ENCODE assay signal across 1 cellular context in genomic region chr22:39230261-39231196, GRCh38.
TF ChIP-seq lines count a peak whose summit lies in the region.

No MANE protein-coding gene starts in this region.

TF ChIP-seq in HepG2, 621 proteins besides CTCF, POLR2A, EP300 and RAD21 (continued from another document and continues in another):
- peak; percentile 94 for TF ChIP-seq ZNF687 (CRISPR knock-in tag; IDR thresholded peaks at IDR 0.05)
- peak; percentile 91 for TF ChIP-seq NCOA2 (CRISPR knock-in tag; IDR thresholded peaks at IDR 0.05)
- peak; percentile 97 for TF ChIP-seq PHF21A (CRISPR knock-in tag; IDR thresholded peaks at IDR 0.05)
- no peak for TF ChIP-seq PHF20 (CRISPR knock-in tag; IDR thresholded peaks at IDR 0.05)
- peak; percentile 68; the same call in 1 of the 2 replicates for TF ChIP-seq FOXC1 (CRISPR knock-in tag; IDR thresholded peaks at IDR 0.05; ENCODE audit: borderline replicate concordance)
- TF ChIP-seq JUND (CRISPR knock-in tag; IDR thresholded peaks at IDR 0.05): no peak
- no peak for TF ChIP-seq ZFAT (CRISPR knock-in tag; conservative IDR thresholded peaks at IDR 0.05)
- peak; percentile 36; the same call in 1 of the 2 replicates for TF ChIP-seq ZNF292 (CRISPR knock-in tag; IDR thresholded peaks at IDR 0.05; ENCODE audit: borderline replicate concordance, low read depth)
- TF ChIP-seq ZNF496 (CRISPR knock-in tag; IDR thresholded peaks at IDR 0.05; ENCODE audit: insufficient replicate concordance): no peak
- peak; percentile 95 for TF ChIP-seq TARDBP (CRISPR knock-in tag; IDR thresholded peaks at IDR 0.05)
- 0 out of 2 replicates have a peak, but pooled peaks have one; percentile 50 for TF ChIP-seq ZNF136 (CRISPR knock-in tag; IDR thresholded peaks at IDR 0.05; ENCODE audit: low read depth)
- no peak for TF ChIP-seq SP140L (CRISPR knock-in tag; IDR thresholded peaks at IDR 0.05; ENCODE audit: borderline replicate concordance)
- peak; percentile 99 for TF ChIP-seq RXRB (CRISPR knock-in tag; IDR thresholded peaks at IDR 0.05; ENCODE audit: borderline replicate concordance)
- peak; percentile 81 for TF ChIP-seq HDAC2 (CRISPR knock-in tag; IDR thresholded peaks at IDR 0.05)
- peak; percentile 92; the same call in 1 of the 2 replicates for TF ChIP-seq THRA (CRISPR knock-in tag; IDR thresholded peaks at IDR 0.05; ENCODE audit: borderline replicate concordance)
- TF ChIP-seq ETV5 (CRISPR knock-in tag; IDR thresholded peaks at IDR 0.05; ENCODE audit: borderline replicate concordance): peak; percentile 92
- peak; percentile 84 for TF ChIP-seq ZNF761 (CRISPR knock-in tag; conservative IDR thresholded peaks at IDR 0.05)
- TF ChIP-seq TEAD3 (CRISPR knock-in tag; optimal IDR thresholded peaks at IDR 0.05; ENCODE audit: borderline replicate concordance): peak; percentile 89
- no peak for TF ChIP-seq FOXP1 (IDR thresholded peaks at IDR 0.05)
- peak; percentile 84 for TF ChIP-seq FOXP1 (CRISPR knock-in tag; IDR thresholded peaks at IDR 0.05)
- no peak for TF ChIP-seq KDM5A (IDR thresholded peaks at IDR 0.05; ENCODE audit: borderline replicate concordance, low read length)
- peak; percentile 84 for TF ChIP-seq ZBTB4 (CRISPR knock-in tag; IDR thresholded peaks at IDR 0.05; ENCODE audit: borderline replicate concordance)
- TF ChIP-seq SIN3A (IDR thresholded peaks at IDR 0.05; ENCODE audit: borderline replicate concordance, low read depth, low read length): no peak
- TF ChIP-seq ZFX (CRISPR knock-in tag; IDR thresholded peaks at IDR 0.05; ENCODE audit: low read depth): peak; percentile 76
- no peak for TF ChIP-seq ZFP37 (CRISPR knock-in tag; IDR thresholded peaks at IDR 0.05; ENCODE audit: borderline replicate concordance)
- TF ChIP-seq HMG20A (CRISPR knock-in tag; IDR thresholded peaks at IDR 0.05; ENCODE audit: borderline replicate concordance): peak; percentile 89; the same call in 1 of the 2 replicates
- peak; percentile 81 for TF ChIP-seq CREM (IDR thresholded peaks at IDR 0.05)
- no peak for TF ChIP-seq CREM (CRISPR knock-in tag; IDR thresholded peaks at IDR 0.05)
- TF ChIP-seq RXRA (CRISPR knock-in tag; IDR thresholded peaks at IDR 0.05): peak; percentile 99
- TF ChIP-seq ZNF512 (CRISPR knock-in tag; IDR thresholded peaks at IDR 0.05): no peak
- peak; percentile 89; the same call in 1 of the 2 replicates for TF ChIP-seq HOXD1 (CRISPR knock-in tag; IDR thresholded peaks at IDR 0.05)
- no peak for TF ChIP-seq ZNF776 (CRISPR knock-in tag; IDR thresholded peaks at IDR 0.05)
- peak; percentile 33; the same call in 1 of the 2 replicates for TF ChIP-seq TFAP4 (IDR thresholded peaks at IDR 0.05; ENCODE audit: borderline replicate concordance, low read depth)
- TF ChIP-seq NR1H2 (CRISPR knock-in tag; IDR thresholded peaks at IDR 0.05; ENCODE audit: borderline replicate concordance, low read depth): no peak
- TF ChIP-seq MLX (CRISPR knock-in tag; IDR thresholded peaks at IDR 0.05): peak; percentile 50
- TF ChIP-seq ATF1 (CRISPR knock-in tag; IDR thresholded peaks at IDR 0.05): peak; percentile 33; the same call in 1 of the 2 replicates
- peak; percentile 39; the same call in 1 of the 2 replicates for TF ChIP-seq ZNF232 (CRISPR knock-in tag; IDR thresholded peaks at IDR 0.05; ENCODE audit: borderline replicate concordance)
- no peak for TF ChIP-seq PBX2 (CRISPR knock-in tag; IDR thresholded peaks at IDR 0.05)
- peak; percentile 97 for TF ChIP-seq HNF1B (CRISPR knock-in tag; IDR thresholded peaks at IDR 0.05)
- TF ChIP-seq NFKBIZ (CRISPR knock-in tag; IDR thresholded peaks at IDR 0.05): peak; percentile 80; the same call in 1 of the 2 replicates
- no peak for TF ChIP-seq ZNF451 (CRISPR knock-in tag; IDR thresholded peaks at IDR 0.05)
- TF ChIP-seq ZNF747 (CRISPR knock-in tag; IDR thresholded peaks at IDR 0.05; ENCODE audit: borderline replicate concordance): peak; percentile 60; the same call in 1 of the 2 replicates
- peak; percentile 96 to 97 for TF ChIP-seq NR2F1 (CRISPR knock-in tag; IDR thresholded peaks at IDR 0.05)
- TF ChIP-seq MLLT10 (CRISPR knock-in tag; IDR thresholded peaks at IDR 0.05): no peak
- TF ChIP-seq ZNF329 (CRISPR knock-in tag; IDR thresholded peaks at IDR 0.05; ENCODE audit: low read depth): no peak
- peak; percentile 67; the same call in 1 of the 2 replicates for TF ChIP-seq KDM2A (CRISPR knock-in tag; IDR thresholded peaks at IDR 0.05; ENCODE audit: borderline replicate concordance, low read depth)
- TF ChIP-seq POGK (CRISPR knock-in tag; conservative IDR thresholded peaks at IDR 0.05): peak; percentile 73; the same call in 1 of the 2 replicates
- TF ChIP-seq RORA (CRISPR knock-in tag; IDR thresholded peaks at IDR 0.05): no peak
- TF ChIP-seq ZEB1 (IDR thresholded peaks at IDR 0.05; ENCODE audit: insufficient replicate concordance, low read depth): peak; percentile 55
